Comparison of ENCODE assay signal across 8 cellular contexts in the genomic region with DNA sequence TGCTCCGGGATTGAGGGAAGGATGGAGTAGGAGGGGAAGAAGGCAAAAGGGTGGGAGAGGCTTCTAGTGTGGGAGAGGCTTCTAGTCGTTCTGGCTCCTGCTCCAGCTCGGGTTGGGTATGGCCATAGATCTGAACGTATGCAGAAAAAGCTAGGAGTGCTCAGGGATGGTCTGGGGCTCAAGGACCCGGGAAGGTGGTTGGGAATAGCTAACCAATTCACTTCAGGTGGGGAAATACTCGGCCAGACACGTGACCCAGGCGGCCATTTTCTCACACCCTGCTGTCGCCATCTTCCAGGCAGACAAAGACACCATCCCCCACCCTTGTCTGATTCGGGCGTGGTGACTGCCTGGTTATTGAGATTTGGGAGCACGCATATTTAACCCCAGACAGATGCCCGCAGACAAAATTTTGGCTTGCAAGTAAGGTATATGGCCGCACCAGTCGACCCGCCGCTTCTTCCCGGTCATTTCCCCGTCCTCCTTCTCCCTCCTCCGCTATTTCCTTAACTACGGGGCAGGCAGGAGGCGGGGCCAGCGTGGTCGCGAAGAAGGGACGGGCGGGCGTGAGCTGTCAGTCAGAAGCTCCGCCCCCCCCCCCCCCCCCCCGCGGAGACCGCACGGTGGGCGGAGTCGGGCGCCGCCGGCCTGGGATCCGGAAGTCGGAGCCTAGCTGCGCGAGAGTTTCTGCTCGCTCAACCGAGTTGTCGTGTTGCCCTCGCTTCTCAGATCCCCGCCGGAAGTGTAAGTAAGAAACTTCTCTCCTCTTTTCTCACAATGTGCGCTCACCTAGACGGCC. TPM values are rescaled to one million over a fixed set of nuclear protein-coding genes. Genes with fewer than 3 reads are reported as not detected.
A peak's percentile ranks its signal among the peaks of the same experiment; 100 is the strongest.
DNase-seq lines count a peak whose midpoint lies in the region; ATAC-seq lines count a peak whose summit lies in the region.

A gene with protein sequence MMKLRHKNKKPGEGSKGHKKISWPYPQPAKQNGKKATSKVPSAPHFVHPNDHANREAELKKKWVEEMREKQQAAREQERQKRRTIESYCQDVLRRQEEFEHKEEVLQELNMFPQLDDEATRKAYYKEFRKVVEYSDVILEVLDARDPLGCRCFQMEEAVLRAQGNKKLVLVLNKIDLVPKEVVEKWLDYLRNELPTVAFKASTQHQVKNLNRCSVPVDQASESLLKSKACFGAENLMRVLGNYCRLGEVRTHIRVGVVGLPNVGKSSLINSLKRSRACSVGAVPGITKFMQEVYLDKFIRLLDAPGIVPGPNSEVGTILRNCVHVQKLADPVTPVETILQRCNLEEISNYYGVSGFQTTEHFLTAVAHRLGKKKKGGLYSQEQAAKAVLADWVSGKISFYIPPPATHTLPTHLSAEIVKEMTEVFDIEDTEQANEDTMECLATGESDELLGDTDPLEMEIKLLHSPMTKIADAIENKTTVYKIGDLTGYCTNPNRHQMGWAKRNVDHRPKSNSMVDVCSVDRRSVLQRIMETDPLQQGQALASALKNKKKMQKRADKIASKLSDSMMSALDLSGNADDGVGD (plus strand): TSS at position 661 of the 799 bp plus-strand sequence. CDS start 2,348 bp downstream, outside the sequence.

- H3K36me3 ChIP-seq in endocrine pancreas (ENCODE audit: control insufficient read depth, insufficient read depth, low read length) = no peaks in the 10 kb centered on the region

- peak within 1 kb of the TSS; percentile 89 for H3K4me3 ChIP-seq in endocrine pancreas (ENCODE audit: control insufficient read depth, insufficient read depth, low read length)

- no peaks in the 10 kb centered on the region for H3K4me1 ChIP-seq in endocrine pancreas (ENCODE audit: control insufficient read depth, insufficient read depth, low read length)

- no peaks in the 10 kb centered on the region for H3K9me3 ChIP-seq in endocrine pancreas (ENCODE audit: control insufficient read depth, low read length)

- ATAC-seq in GM21381 (IDR thresholded peaks at IDR 0.05; ENCODE audit: unreplicated experiment) = peak; percentile 84

- H3K27me3 ChIP-seq in endocrine pancreas (ENCODE audit: control insufficient read depth, insufficient read depth, low read length) = no peaks in the 10 kb centered on the region

- DNase-seq in COLO668 (lab: John Stamatoyannopoulos, UW; ENCODE audit: unreplicated experiment) (peak; percentile 91), HUDEP-2 (lab: John Stamatoyannopoulos, UW; ENCODE audit: unreplicated experiment in 76 of 76) (peak in 75 of 76 experiments; percentile 3 to 86 (median 66)), NOMO-1 treated with dmso at 0.1 percent for 144 hours (lab: John Stamatoyannopoulos, UW; ENCODE audit: unreplicated experiment) (peak; percentile 63), mesenteric fat pad (ENCODE audit: low spot score) (peak; percentile 93)
- peak; percentile 38 to 67 (median 47) for DNase-seq in activated CD8-positive, alpha-beta memory T cell treated with anti-CD3 and anti-CD28 coated beads for 48 hours (ENCODE audit: low read depth in 2 of 3, low spot score in 2 of 3)
- DNase-seq in stimulated activated CD8-positive, alpha-beta memory T cell treated with anti-CD3 and anti-CD28 coated beads, Interleukin-15, amount 100 ng/mL, for 1 hour (ENCODE audit: low read depth) = peak; percentile 51

- H3K9ac ChIP-seq in endocrine pancreas (ENCODE audit: control insufficient read depth, insufficient read depth, low read length) = peak within 1 kb of the TSS; percentile 93

RNA-seq across cellular contexts. Expression of the gene that starts here (rescaled TPM):
- total RNA-seq in mesenteric fat pad = 34.7 TPM

Comparison
In these comparisons a context has a peak if more than half of its experiments do, and no peak if none do; other contexts are left out.
1. Peak in every context shown above with its lines: DNase-seq, ATAC-seq and H3K4me3 ChIP-seq.